16 cellular contexts compared by ENCODE assay signal in genomic region chr15:100334015-100334414, GRCh38. TPM values are rescaled to one million over a fixed set of nuclear protein-coding genes. Genes with fewer than 3 reads are reported as not detected.
DNase-seq lines count a peak whose midpoint lies in the region; ATAC-seq and TF ChIP-seq lines count a peak whose summit lies in the region.
"Had no signal": no experiment of that assay in that cellular context is flagged by ENCODE, and none has a peak within 500 bp of the region (broad histone marks: within the 10 kb centered on the region; RNA-seq: fewer than 3 reads in every experiment).

No MANE protein-coding gene starts in this region.

- no peak overlapping the region for H3K23ac ChIP-seq in mesendoderm (ENCODE audit: low read length)

- no peaks in the 10 kb centered on the region for H3K36me3 ChIP-seq in mesendoderm (ENCODE audit: control insufficient read depth, insufficient read depth, low read length)
- H3K36me3 ChIP-seq: BLaER1 treated with 17β-estradiol and CSF1 and Interleukin-3, amounts not matched to agents 10 nM and 100 nM had no signal

- H2BK5ac ChIP-seq in mesendoderm (ENCODE audit: low read length): no peak overlapping the region

- peak overlapping the region; percentile 58 for H3K4me3 Mint-ChIP-seq in natural killer cell
- H3K4me3 Mint-ChIP-seq in natural killer cell treated with Interleukin-12 subunit alpha and Interleukin-12 subunit beta and Interleukin-15 and Interleukin-18, amount 100 ng/mL, for 72 hours: no peak overlapping the region

- H3K4me3 ChIP-seq in mesendoderm (ENCODE audit: low read length): no peak overlapping the region
- H3K4me3 ChIP-seq: BLaER1 treated with 17β-estradiol and CSF1 and Interleukin-3, amounts not matched to agents 10 nM and 100 nM had no signal

- no peaks in the 10 kb centered on the region for H3K9me3 Mint-ChIP-seq in natural killer cell
- H3K9me3 Mint-ChIP-seq in natural killer cell treated with Interleukin-12 subunit alpha and Interleukin-12 subunit beta and Interleukin-15 and Interleukin-18, amount 100 ng/mL, for 72 hours: no peaks in the 10 kb centered on the region

- peaks cover 56 to 60% of the 10 kb centered on the region in 2 donors for H3K4me1 Mint-ChIP-seq in natural killer cell
- peaks cover 42 to 59% of the 10 kb centered on the region in 2 donors for H3K4me1 Mint-ChIP-seq in natural killer cell treated with Interleukin-12 subunit alpha and Interleukin-12 subunit beta and Interleukin-15 and Interleukin-18, amount 100 ng/mL, for 72 hours (ENCODE audit: low read depth in 2 of 2)

- H3K79me2 ChIP-seq in mesendoderm (ENCODE audit: control insufficient read depth, insufficient read depth, low read length): no peaks in the 10 kb centered on the region

- H3K27me3 ChIP-seq in mesendoderm (ENCODE audit: insufficient read depth, low read length, poor library complexity): no peaks in the 10 kb centered on the region

- H3K9ac ChIP-seq in mesendoderm (ENCODE audit: low read length): no peak overlapping the region
- H3K9ac ChIP-seq: BLaER1 treated with 17β-estradiol and CSF1 and Interleukin-3, amounts not matched to agents 10 nM and 100 nM had no signal

- no peak overlapping the region for H3K4ac ChIP-seq in mesendoderm (ENCODE audit: low read depth, low read length)

- no peak overlapping the region for H2BK15ac ChIP-seq in mesendoderm (replicated peaks; ENCODE audit: low read depth)

- H3K27ac ChIP-seq in mesendoderm (ENCODE audit: low read depth, low read length): no peak overlapping the region
- H3K27ac ChIP-seq: 22Rv1; BLaER1 treated with 17β-estradiol and CSF1 and Interleukin-3, amounts not matched to agents 10 nM and 100 nM had no signal

- H4K5ac ChIP-seq in mesendoderm (ENCODE audit: low read length): no peak overlapping the region

- H3K18ac ChIP-seq in mesendoderm (ENCODE audit: low read length): no peak overlapping the region

- ATAC-seq in natural killer cell: peak; percentile 36 to 59 (median 37)
- ATAC-seq in natural killer cell treated with Interleukin-12 subunit alpha and Interleukin-12 subunit beta and Interleukin-15 and Interleukin-18, amount 100 ng/mL, for 72 hours: no peak
- no peak for ATAC-seq in HG03460 (IDR thresholded peaks at IDR 0.05; ENCODE audit: unreplicated experiment)
- ATAC-seq in GM18858 (IDR thresholded peaks at IDR 0.05; ENCODE audit: unreplicated experiment): no peak
- ATAC-seq: PC-3 had no signal

- WGBS in mesendoderm (ENCODE audit: extremely low coverage, insufficient coverage, low lambda C conversion rate): no CpG with 5 or more reads among the region's 8 CpGs

- H3K27ac Mint-ChIP-seq in natural killer cell: peak overlapping the region; percentile 27 to 61
- no peak overlapping the region for H3K27ac Mint-ChIP-seq in natural killer cell treated with Interleukin-12 subunit alpha and Interleukin-12 subunit beta and Interleukin-15 and Interleukin-18, amount 100 ng/mL, for 72 hours
- H3K27ac Mint-ChIP-seq: IgD-negative memory B cell had no signal

- no peak overlapping the region for H3K56ac ChIP-seq in mesendoderm (ENCODE audit: low read length)

- no peaks in the 10 kb centered on the region for H3K79me1 ChIP-seq in mesendoderm (ENCODE audit: low read length)

- DNase-seq in NK-92 treated with Interleukin-12 subunit alpha and Interleukin-12 subunit beta, amount 100 ng/mL, for 24 hours (lab: John Stamatoyannopoulos, UW): peak; percentile 54
- DNase-seq in NK-92 (lab: John Stamatoyannopoulos, UW; ENCODE audit: unreplicated experiment): no peak
- DNase-seq in natural killer cell: no peak
- DNase-seq in natural killer cell treated with Interleukin-12 subunit alpha and Interleukin-12 subunit beta and Interleukin-15 and Interleukin-18, amount 100 ng/mL, for 72 hours (ENCODE audit: low spot score): no peak
- DNase-seq in mesendoderm: peak; percentile 77
- DNase-seq in OCI-M2 (lab: John Stamatoyannopoulos, UW; ENCODE audit: unreplicated experiment): no peak
- DNase-seq: Caco-2, NCI-H1436, NCI-H2081, NCI-H526, PC-3 had no signal

- no peaks in the 10 kb centered on the region for H3K36me3 Mint-ChIP-seq in natural killer cell
- no peaks in the 10 kb centered on the region for H3K36me3 Mint-ChIP-seq in natural killer cell treated with Interleukin-12 subunit alpha and Interleukin-12 subunit beta and Interleukin-15 and Interleukin-18, amount 100 ng/mL, for 72 hours
- H3K36me3 Mint-ChIP-seq: IgD-negative memory B cell had no signal

- no peak overlapping the region for H3K4me2 ChIP-seq in mesendoderm (ENCODE audit: low read length)
- H3K4me2 ChIP-seq: BLaER1 treated with 17β-estradiol and CSF1 and Interleukin-3, amounts not matched to agents 10 nM and 100 nM had no signal

- H3K4me1 ChIP-seq in mesendoderm (ENCODE audit: control insufficient read depth, low read depth, low read length): peaks cover 8% of the 10 kb centered on the region
- H3K4me1 ChIP-seq: Caco-2 had no signal

- intact Hi-C loops in natural killer cell (cut with micrococcal nuclease): no loop called here

- H3K27me3 Mint-ChIP-seq in natural killer cell (ENCODE audit: low read depth in 2 of 2): peaks cover 16 to 17% of the 10 kb centered on the region in 2 donors
- peaks cover 11 to 15% of the 10 kb centered on the region in 2 donors for H3K27me3 Mint-ChIP-seq in natural killer cell treated with Interleukin-12 subunit alpha and Interleukin-12 subunit beta and Interleukin-15 and Interleukin-18, amount 100 ng/mL, for 72 hours

- H2BK120ac ChIP-seq in mesendoderm (ENCODE audit: low read depth, low read length): no peak overlapping the region

- no peak for TF ChIP-seq CTCF in natural killer cell (IDR thresholded peaks at IDR 0.05)

- no peak overlapping the region for H4K8ac ChIP-seq in mesendoderm (ENCODE audit: low read depth, low read length)

- H2AK5ac ChIP-seq in mesendoderm (ENCODE audit: low read length): no peak overlapping the region

RNA-seq across cellular contexts. Expression of gene ADAMTS17, which starts 7.8 kb away (rescaled TPM):
- total RNA-seq in natural killer cell: 1 to 10 TPM; 4.8 to 9.5 (median 5.3) TPM
- total RNA-seq in natural killer cell treated with Interleukin-12 subunit alpha and Interleukin-12 subunit beta and Interleukin-15 and Interleukin-18, amount 100 ng/mL, for 72 hours: under 1 TPM; 0.31 to 0.59 TPM
- 2.0 TPM for polyA plus RNA-seq in mesendoderm (2013, experiment 1 of 2)
- 1.8 TPM for polyA plus RNA-seq in mesendoderm (2013, experiment 2 of 2)
- polyA plus RNA-seq: IgD-negative memory B cell had no signal

Comparison
In these comparisons a context has a peak if more than half of its experiments do, and no peak if none do; other contexts are left out.
1. DNase-seq: peak in NK-92 treated with Interleukin-12 subunit alpha and Interleukin-12 subunit beta, amount 100 ng/mL, for 24 hours (single experiment) and mesendoderm (single experiment); none in NK-92 (single experiment), natural killer cell (single experiment), natural killer cell treated with Interleukin-12 subunit alpha and Interleukin-12 subunit beta and Interleukin-15 and Interleukin-18, amount 100 ng/mL, for 72 hours (single experiment) and OCI-M2 (single experiment).
2. ATAC-seq: peak in natural killer cell (3 of 3); none in natural killer cell treated with Interleukin-12 subunit alpha and Interleukin-12 subunit beta and Interleukin-15 and Interleukin-18, amount 100 ng/mL, for 72 hours (0 of 2), HG03460 (single experiment) and GM18858 (single experiment).
3. H3K27ac Mint-ChIP-seq: peak in natural killer cell (2 of 2); none in natural killer cell treated with Interleukin-12 subunit alpha and Interleukin-12 subunit beta and Interleukin-15 and Interleukin-18, amount 100 ng/mL, for 72 hours (0 of 2).